In genomic region chr2:161104054-161104553, GRCh38 we compare ENCODE assay signal across 8 cellular contexts. TPM values are rescaled to one million over a fixed set of nuclear protein-coding genes. Genes with fewer than 3 reads are reported as not detected.
DNase-seq lines count a peak whose midpoint lies in the region; ATAC-seq and TF ChIP-seq lines count a peak whose summit lies in the region.

No MANE protein-coding gene starts in this region.

- no peaks in the 10 kb centered on the region for H3K9me3 ChIP-seq in OCI-LY3 (ENCODE audit: insufficient read depth, low read length)
- no peaks in the 10 kb centered on the region for H3K9me3 ChIP-seq in mesenchymal stem cell (ENCODE audit: control insufficient read depth, low read length)

- H2BK5ac ChIP-seq in mesenchymal stem cell (ENCODE audit: low read depth, low read length, poor library complexity, severe bottlenecking), result no peak overlapping the region

- ATAC-seq in GM19035 (IDR thresholded peaks at IDR 0.05; ENCODE audit: unreplicated experiment), result peak; percentile 94
- ATAC-seq in HG02885 (IDR thresholded peaks at IDR 0.05; ENCODE audit: poor library complexity, unreplicated experiment), result peak; percentile 94

- no peak overlapping the region for H2AFZ ChIP-seq in OCI-LY3 (ENCODE audit: low read depth, low read length)
- H2AFZ ChIP-seq in mesenchymal stem cell (ENCODE audit: low read depth, low read length), result no peak overlapping the region

- H3K9ac ChIP-seq in OCI-LY3 (ENCODE audit: low read length), result peak overlapping the region; percentile 63
- no peak overlapping the region for H3K9ac ChIP-seq in mesenchymal stem cell (ENCODE audit: low read length)

- no peak overlapping the region for H2BK12ac ChIP-seq in mesenchymal stem cell (ENCODE audit: low read length in 2 of 2)

- no peak overlapping the region for H2BK15ac ChIP-seq in mesenchymal stem cell (ENCODE audit: low read depth, poor library complexity, severe bottlenecking)

- H3K4ac ChIP-seq in mesenchymal stem cell (ENCODE audit: low read depth in 1 of 2, low read length in 2 of 2), result no peak overlapping the region

- H3K14ac ChIP-seq in mesenchymal stem cell (ENCODE audit: low read length in 2 of 2), result no peak overlapping the region

- H2AK5ac ChIP-seq in mesenchymal stem cell (ENCODE audit: low read length, severe bottlenecking), result no peak overlapping the region

- H3K79me2 ChIP-seq in OCI-LY3 (ENCODE audit: low read length), result no peaks in the 10 kb centered on the region

- H3K4me2 ChIP-seq in OCI-LY3 (ENCODE audit: low read length) (peak overlapping the region; percentile 84), mesenchymal stem cell (ENCODE audit: low read length, poor library complexity, severe bottlenecking) (no peak overlapping the region)

- TF ChIP-seq CTCF in GM06990 (IDR thresholded peaks at IDR 0.05; ENCODE audit: insufficient read depth, low read length, poor library complexity, severe bottlenecking) (no peak), OCI-LY3 (IDR thresholded peaks at IDR 0.05; ENCODE audit: low read depth, low read length) (no peak)

- H4K8ac ChIP-seq in mesenchymal stem cell (ENCODE audit: low read length), result no peak overlapping the region

- peaks cover 70% of the 10 kb centered on the region for H3K4me1 ChIP-seq in OCI-LY3 (ENCODE audit: low read length)
- no peaks in the 10 kb centered on the region for H3K4me1 ChIP-seq in mesenchymal stem cell (ENCODE audit: control insufficient read depth, insufficient read depth, low read depth, low read length)

- H3K4me3 ChIP-seq in GM06990 (replicated peaks; ENCODE audit: low read depth, low read length) (peak overlapping the region; percentile 25), OCI-LY3 (ENCODE audit: low read length) (peak overlapping the region; percentile 70), mesenchymal stem cell (ENCODE audit: insufficient read depth in 1 of 2, low read depth in 1 of 2, low read length in 2 of 2) (no peak overlapping the region)

- WGBS in mesenchymal stem cell, result 85% methylated on average over 3 of the region's 5 CpGs

- no peak overlapping the region for H3K18ac ChIP-seq in mesenchymal stem cell (ENCODE audit: low read depth in 1 of 2, low read length in 2 of 2)

- no peaks in the 10 kb centered on the region for H4K20me1 ChIP-seq in OCI-LY3 (ENCODE audit: insufficient read depth, low read length)

- H3K27me3 ChIP-seq in GM06990 (replicated peaks; ENCODE audit: control insufficient read depth, insufficient read depth, low read length) (no peaks in the 10 kb centered on the region), OCI-LY3 (ENCODE audit: low read depth, low read length) (no peaks in the 10 kb centered on the region), mesenchymal stem cell (ENCODE audit: control insufficient read depth in 1 of 2, insufficient read depth in 1 of 2, low read length in 2 of 2) (no peaks in the 10 kb centered on the region)

- H3K36me3 ChIP-seq in GM06990 (ENCODE audit: control insufficient read depth, insufficient read depth, low read length), result no peaks in the 10 kb centered on the region
- H3K36me3 ChIP-seq in OCI-LY3 (replicated peaks; ENCODE audit: low read depth, low read length), result no peaks in the 10 kb centered on the region
- H3K36me3 ChIP-seq in mesenchymal stem cell (ENCODE audit: control insufficient read depth in 1 of 2, insufficient read depth in 2 of 2, low read depth in 1 of 2, low read length in 2 of 2), result no peaks in the 10 kb centered on the region

- no peak overlapping the region for H3K23ac ChIP-seq in mesenchymal stem cell (ENCODE audit: low read length in 2 of 2)

- H4K91ac ChIP-seq in mesenchymal stem cell (ENCODE audit: low read length), result no peak overlapping the region

- H2BK120ac ChIP-seq in mesenchymal stem cell (ENCODE audit: low read depth, low read length), result no peak overlapping the region

- H3K27ac ChIP-seq in OCI-LY3 (ENCODE audit: low read length), result peak overlapping the region; percentile 92
- H3K27ac ChIP-seq in mesenchymal stem cell (ENCODE audit: low read length, poor library complexity, severe bottlenecking), result no peak overlapping the region

- H3K79me1 ChIP-seq in mesenchymal stem cell (replicated peaks; ENCODE audit: low read length, poor library complexity, severe bottlenecking), result no peaks in the 10 kb centered on the region

- DNase-seq in GM06990 (ENCODE audit: extremely low read depth, insufficient read length) (peak; percentile 75), SW 1271 (lab: John Stamatoyannopoulos, UW) (no peak), SK-N-DZ (ENCODE audit: low spot score) (no peak), mesenchymal stem cell (no peak)
- DNase-seq in activated effector memory CD4-positive, alpha-beta T cell treated with Interleukin-2 at 50 U/mL for 16 hours, result no peak

RNA-seq across cellular contexts. Expression of gene TANK, which starts 56.1 kb away (rescaled TPM):
- 23.2 and 38.4 TPM in 2 replicates for polyA plus RNA-seq in SK-N-DZ (2014; cell fraction: cytosol; rRNA removed)
- polyA plus RNA-seq in SK-N-DZ (2014; cell fraction: nucleus; rRNA removed), result 37.0 and 37.2 TPM in 2 replicates
- 50.9 TPM for polyA plus RNA-seq in mesenchymal stem cell (2013, experiment 1 of 2)
- 56.2 TPM for polyA plus RNA-seq in mesenchymal stem cell (2013, experiment 2 of 2)

Comparison
In these comparisons a context has a peak if more than half of its experiments do, and no peak if none do; other contexts are left out.
1. H3K4me3 ChIP-seq: peak in GM06990 (single experiment) and OCI-LY3 (single experiment); none in mesenchymal stem cell (0 of 2).